ENCODE assay signal across 1 cellular context in genomic region chr2:45567974-45568789, GRCh38.
TF ChIP-seq lines count a peak whose summit lies in the region.

No MANE protein-coding gene starts in this region.

TF ChIP-seq in K562, 482 proteins besides CTCF, POLR2A, EP300 and RAD21 (continued from another document and continues in another):
- TF ChIP-seq, protein P1, sequence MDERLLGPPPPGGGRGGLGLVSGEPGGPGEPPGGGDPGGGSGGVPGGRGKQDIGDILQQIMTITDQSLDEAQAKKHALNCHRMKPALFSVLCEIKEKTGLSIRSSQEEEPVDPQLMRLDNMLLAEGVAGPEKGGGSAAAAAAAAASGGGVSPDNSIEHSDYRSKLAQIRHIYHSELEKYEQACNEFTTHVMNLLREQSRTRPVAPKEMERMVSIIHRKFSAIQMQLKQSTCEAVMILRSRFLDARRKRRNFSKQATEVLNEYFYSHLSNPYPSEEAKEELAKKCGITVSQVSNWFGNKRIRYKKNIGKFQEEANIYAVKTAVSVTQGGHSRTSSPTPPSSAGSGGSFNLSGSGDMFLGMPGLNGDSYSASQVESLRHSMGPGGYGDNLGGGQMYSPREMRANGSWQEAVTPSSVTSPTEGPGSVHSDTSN (CRISPR knock-in tag; IDR thresholded peaks at IDR 0.05; ENCODE audit: low read depth) = no peak
- TF ChIP-seq, protein P1 (tag; conservative IDR thresholded peaks at IDR 0.05; ENCODE audit: low read depth) = peak; percentile 30; the same call in 1 of the 2 replicates
- TF ChIP-seq ZNF644 (tag; IDR thresholded peaks at IDR 0.05; ENCODE audit: low read depth) (peak; percentile 31; the same call in 1 of the 2 replicates), ZNF778 (CRISPR knock-in tag; IDR thresholded peaks at IDR 0.05) (no peak), RBM22 (IDR thresholded peaks at IDR 0.05; ENCODE audit: low read depth, low read length, poor library complexity, severe bottlenecking) (no peak), CXXC5 (CRISPR knock-in tag; IDR thresholded peaks at IDR 0.05) (peak; percentile 22; the same call in 1 of the 2 replicates), ZNF347 (CRISPR knock-in tag; IDR thresholded peaks at IDR 0.05; ENCODE audit: low read depth) (no peak), ZNF584 (CRISPR knock-in tag; IDR thresholded peaks at IDR 0.05; ENCODE audit: low read depth) (no peak), RHOXF2B (CRISPR knock-in tag; conservative IDR thresholded peaks at IDR 0.05) (no peak), FOSL1 (tag; conservative IDR thresholded peaks at IDR 0.05) (no peak), NFRKB (IDR thresholded peaks at IDR 0.05; ENCODE audit: low read depth) (0 out of 2 replicates have a peak, but pooled peaks have one; percentile 2), ZBTB5 (IDR thresholded peaks at IDR 0.05) (no peak), JUND (IDR thresholded peaks at IDR 0.05; ENCODE audit: borderline replicate concordance, low read depth, low read length) (no peak), JUND (tag; IDR thresholded peaks at IDR 0.05; ENCODE audit: borderline replicate concordance, low read depth, low read length) (no peak), MCM3 (IDR thresholded peaks at IDR 0.05) (no peak), E2F1 (CRISPR knock-in tag; IDR thresholded peaks at IDR 0.05) (no peak), HDAC3 (IDR thresholded peaks at IDR 0.05; ENCODE audit: borderline replicate concordance, partially characterized antibody) (no peak), CCNT2 (IDR thresholded peaks at IDR 0.05; ENCODE audit: borderline replicate concordance, extremely low read depth, insufficient read length, low read depth, low read length) (no peak), SIN3B (IDR thresholded peaks at IDR 0.05; ENCODE audit: low read depth) (no peak), MXI1 (IDR thresholded peaks at IDR 0.05; ENCODE audit: low read depth, low read length) (no peak), ZC3H8 (IDR thresholded peaks at IDR 0.05) (no peak), ELF1 (tag; IDR thresholded peaks at IDR 0.05) (peak; percentile 49; the same call in 1 of the 2 replicates), ATF1 (CRISPR knock-in tag; IDR thresholded peaks at IDR 0.05) (no peak), ATF1 (tag; IDR thresholded peaks at IDR 0.05) (peak; percentile 48; the same call in 1 of the 2 replicates), NCOR1 (IDR thresholded peaks at IDR 0.05) (no peak), HNRNPK (IDR thresholded peaks at IDR 0.05; ENCODE audit: low read depth, low read length, poor library complexity, severe bottlenecking) (no peak), ZNF121 (CRISPR knock-in tag; conservative IDR thresholded peaks at IDR 0.05) (no peak), JUN (IDR thresholded peaks at IDR 0.05; ENCODE audit: borderline replicate concordance, low read depth, low read length) (no peak), JUN (CRISPR knock-in tag; IDR thresholded peaks at IDR 0.05; ENCODE audit: borderline replicate concordance) (no peak), CREBBP (IDR thresholded peaks at IDR 0.05; ENCODE audit: low read depth, low read length) (no peak), MTA3 (IDR thresholded peaks at IDR 0.05; ENCODE audit: borderline replicate concordance) (no peak), ZFPM2 (CRISPR knock-in tag; IDR thresholded peaks at IDR 0.05) (no peak), HMG20A (CRISPR knock-in tag; conservative IDR thresholded peaks at IDR 0.05) (no peak), RUNX1 (IDR thresholded peaks at IDR 0.05; ENCODE audit: low read depth) (no peak), NFATC3 (IDR thresholded peaks at IDR 0.05) (no peak), PTRF (tag; IDR thresholded peaks at IDR 0.05) (no peak), ARID4B (CRISPR knock-in tag; IDR thresholded peaks at IDR 0.05) (no peak), PREB (CRISPR knock-in tag; IDR thresholded peaks at IDR 0.05) (no peak), ZNF444 (CRISPR knock-in tag; IDR thresholded peaks at IDR 0.05) (no peak), FOXK1 (CRISPR knock-in tag; IDR thresholded peaks at IDR 0.05; ENCODE audit: borderline replicate concordance) (no peak)
- TF ChIP-seq, protein P2, sequence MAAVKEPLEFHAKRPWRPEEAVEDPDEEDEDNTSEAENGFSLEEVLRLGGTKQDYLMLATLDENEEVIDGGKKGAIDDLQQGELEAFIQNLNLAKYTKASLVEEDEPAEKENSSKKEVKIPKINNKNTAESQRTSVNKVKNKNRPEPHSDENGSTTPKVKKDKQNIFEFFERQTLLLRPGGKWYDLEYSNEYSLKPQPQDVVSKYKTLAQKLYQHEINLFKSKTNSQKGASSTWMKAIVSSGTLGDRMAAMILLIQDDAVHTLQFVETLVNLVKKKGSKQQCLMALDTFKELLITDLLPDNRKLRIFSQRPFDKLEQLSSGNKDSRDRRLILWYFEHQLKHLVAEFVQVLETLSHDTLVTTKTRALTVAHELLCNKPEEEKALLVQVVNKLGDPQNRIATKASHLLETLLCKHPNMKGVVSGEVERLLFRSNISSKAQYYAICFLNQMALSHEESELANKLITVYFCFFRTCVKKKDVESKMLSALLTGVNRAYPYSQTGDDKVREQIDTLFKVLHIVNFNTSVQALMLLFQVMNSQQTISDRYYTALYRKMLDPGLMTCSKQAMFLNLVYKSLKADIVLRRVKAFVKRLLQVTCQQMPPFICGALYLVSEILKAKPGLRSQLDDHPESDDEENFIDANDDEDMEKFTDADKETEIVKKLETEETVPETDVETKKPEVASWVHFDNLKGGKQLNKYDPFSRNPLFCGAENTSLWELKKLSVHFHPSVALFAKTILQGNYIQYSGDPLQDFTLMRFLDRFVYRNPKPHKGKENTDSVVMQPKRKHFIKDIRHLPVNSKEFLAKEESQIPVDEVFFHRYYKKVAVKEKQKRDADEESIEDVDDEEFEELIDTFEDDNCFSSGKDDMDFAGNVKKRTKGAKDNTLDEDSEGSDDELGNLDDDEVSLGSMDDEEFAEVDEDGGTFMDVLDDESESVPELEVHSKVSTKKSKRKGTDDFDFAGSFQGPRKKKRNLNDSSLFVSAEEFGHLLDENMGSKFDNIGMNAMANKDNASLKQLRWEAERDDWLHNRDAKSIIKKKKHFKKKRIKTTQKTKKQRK (IDR thresholded peaks at IDR 0.05; ENCODE audit: borderline replicate concordance, low read depth, low read length) = no peak
- TF ChIP-seq, protein P3, sequence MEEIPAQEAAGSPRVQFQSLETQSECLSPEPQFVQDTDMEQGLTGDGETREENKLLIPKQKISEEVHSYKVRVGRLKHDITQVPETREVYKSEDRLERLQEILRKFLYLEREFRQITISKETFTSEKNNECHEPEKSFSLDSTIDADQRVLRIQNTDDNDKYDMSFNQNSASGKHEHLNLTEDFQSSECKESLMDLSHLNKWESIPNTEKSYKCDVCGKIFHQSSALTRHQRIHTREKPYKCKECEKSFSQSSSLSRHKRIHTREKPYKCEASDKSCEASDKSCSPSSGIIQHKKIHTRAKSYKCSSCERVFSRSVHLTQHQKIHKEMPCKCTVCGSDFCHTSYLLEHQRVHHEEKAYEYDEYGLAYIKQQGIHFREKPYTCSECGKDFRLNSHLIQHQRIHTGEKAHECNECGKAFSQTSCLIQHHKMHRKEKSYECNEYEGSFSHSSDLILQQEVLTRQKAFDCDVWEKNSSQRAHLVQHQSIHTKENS (CRISPR knock-in tag; IDR thresholded peaks at IDR 0.05) = no peak
- TF ChIP-seq, protein P4, sequence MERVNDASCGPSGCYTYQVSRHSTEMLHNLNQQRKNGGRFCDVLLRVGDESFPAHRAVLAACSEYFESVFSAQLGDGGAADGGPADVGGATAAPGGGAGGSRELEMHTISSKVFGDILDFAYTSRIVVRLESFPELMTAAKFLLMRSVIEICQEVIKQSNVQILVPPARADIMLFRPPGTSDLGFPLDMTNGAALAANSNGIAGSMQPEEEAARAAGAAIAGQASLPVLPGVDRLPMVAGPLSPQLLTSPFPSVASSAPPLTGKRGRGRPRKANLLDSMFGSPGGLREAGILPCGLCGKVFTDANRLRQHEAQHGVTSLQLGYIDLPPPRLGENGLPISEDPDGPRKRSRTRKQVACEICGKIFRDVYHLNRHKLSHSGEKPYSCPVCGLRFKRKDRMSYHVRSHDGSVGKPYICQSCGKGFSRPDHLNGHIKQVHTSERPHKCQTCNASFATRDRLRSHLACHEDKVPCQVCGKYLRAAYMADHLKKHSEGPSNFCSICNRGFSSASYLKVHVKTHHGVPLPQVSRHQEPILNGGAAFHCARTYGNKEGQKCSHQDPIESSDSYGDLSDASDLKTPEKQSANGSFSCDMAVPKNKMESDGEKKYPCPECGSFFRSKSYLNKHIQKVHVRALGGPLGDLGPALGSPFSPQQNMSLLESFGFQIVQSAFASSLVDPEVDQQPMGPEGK (CRISPR knock-in tag; IDR thresholded peaks at IDR 0.05; ENCODE audit: borderline replicate concordance) = no peak
- TF ChIP-seq, protein P5, sequence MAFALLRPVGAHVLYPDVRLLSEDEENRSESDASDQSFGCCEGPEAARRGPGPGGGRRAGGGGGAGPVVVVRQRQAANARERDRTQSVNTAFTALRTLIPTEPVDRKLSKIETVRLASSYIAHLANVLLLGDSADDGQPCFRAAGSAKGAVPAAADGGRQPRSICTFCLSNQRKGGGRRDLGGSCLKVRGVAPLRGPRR (CRISPR knock-in tag; IDR thresholded peaks at IDR 0.05) = no peak
- TF ChIP-seq, protein P6, sequence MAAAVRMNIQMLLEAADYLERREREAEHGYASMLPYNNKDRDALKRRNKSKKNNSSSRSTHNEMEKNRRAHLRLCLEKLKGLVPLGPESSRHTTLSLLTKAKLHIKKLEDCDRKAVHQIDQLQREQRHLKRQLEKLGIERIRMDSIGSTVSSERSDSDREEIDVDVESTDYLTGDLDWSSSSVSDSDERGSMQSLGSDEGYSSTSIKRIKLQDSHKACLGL (CRISPR knock-in tag; IDR thresholded peaks at IDR 0.05; ENCODE audit: borderline replicate concordance, poor library complexity, severe bottlenecking) = no peak
